Comparison of ENCODE assay signal across 18 cellular contexts in genomic region chr9:79734989-79735779, GRCh38.
DNase-seq lines count a peak whose midpoint lies in the region; ATAC-seq and TF ChIP-seq lines count a peak whose summit lies in the region.
"Had no signal": no experiment of that assay in that cellular context is flagged by ENCODE, and none has a peak within 500 bp of the region (broad histone marks: within the 10 kb centered on the region; RNA-seq: fewer than 3 reads in every experiment).

No MANE protein-coding gene starts in this region.

- no peak for TF ChIP-seq CTCF in mammary epithelial cell (conservative IDR thresholded peaks at IDR 0.05 in 1 of 2, IDR thresholded peaks at IDR 0.05 in 1 of 2; ENCODE audit: extremely low read depth in 1 of 2, insufficient read depth in 1 of 2, low read depth in 1 of 2, low read length in 2 of 2)
- TF ChIP-seq CTCF in breast epithelium (IDR thresholded peaks at IDR 0.05): no peak
- TF ChIP-seq CTCF in fibroblast of the aortic adventitia (IDR thresholded peaks at IDR 0.05; ENCODE audit: insufficient read depth, low read length): no peak

- H3K9me3 ChIP-seq in mammary epithelial cell (replicated peaks; ENCODE audit: insufficient read depth, low read length): no peaks in the 10 kb centered on the region
- no peaks in the 10 kb centered on the region for H3K9me3 ChIP-seq in breast epithelium
- H3K9me3 ChIP-seq in aorta (ENCODE audit: control insufficient read depth, low read length): no peaks in the 10 kb centered on the region

- dilution Hi-C loops in mammary epithelial cell (cut with HindIII; ENCODE audit: low sequenced_read_pairs): no loop called here

- no peaks in the 10 kb centered on the region for H3K79me2 ChIP-seq in mammary epithelial cell (ENCODE audit: insufficient read depth, low read length)

- H4K20me1 ChIP-seq in mammary epithelial cell (ENCODE audit: insufficient read depth, low read length): no peaks in the 10 kb centered on the region

- 42% methylated on average over 3 of the region's 3 CpGs for WGBS in mammary epithelial cell (ENCODE audit: low coverage, missing lambda C conversion rate)
- 59 to 69% methylated on average over 3 of the region's 3 CpGs for WGBS in aorta, 2 donors

- CTCF ChIA-PET in mammary epithelial cell (lab: Charles Lee; ENCODE audit: low non-redundant PET) (no interaction called here), HEK293T (lab: Yijun Ruan, JAX) (interaction anchor here (0.6 to 1.4 kb wide), 3 partner anchors 23 to 1439 kb away, joined by 3 read pairs; no protein-coding TSS in a partner anchor)

- H3K27ac ChIP-seq in mammary epithelial cell (ENCODE audit: insufficient read depth, low read depth, low read length): no peak overlapping the region
- H3K27ac ChIP-seq in breast epithelium: no peak overlapping the region
- no peak overlapping the region for H3K27ac ChIP-seq in aorta (ENCODE audit: low read depth in 1 of 2, low read length in 2 of 2)
- H3K27ac ChIP-seq: HL-60 had no signal

- no peak overlapping the region for H2AFZ ChIP-seq in mammary epithelial cell (ENCODE audit: low read depth, low read length)

- H3K4me3 ChIP-seq in mammary epithelial cell (replicated peaks in 1 of 3; ENCODE audit: insufficient read depth in 1 of 3, low read depth in 2 of 3, low read length in 3 of 3) (no peak overlapping the region), breast epithelium (no peak overlapping the region), fibroblast of the aortic adventitia (ENCODE audit: low read depth, low read length) (no peak overlapping the region), aorta (ENCODE audit: low read length in 2 of 2) (no peak overlapping the region)

- ATAC-seq in aorta (ENCODE audit: low FRiP score): peak; percentile 72
- ATAC-seq: SK-N-SH treated with all-trans-retinoic acid at 6 μM for 48 hours had no signal

- POLR2A ChIA-PET in HEK293T (lab: Yijun Ruan, JAX): interaction anchor here (2.8 kb wide), 1 partner anchor 163 kb away, joined by 10 read pairs; the partner anchor contains the start of gene TLE4

- H3K9ac ChIP-seq in mammary epithelial cell (ENCODE audit: insufficient read depth, low read length): no peak overlapping the region

- H3K4me2 ChIP-seq in mammary epithelial cell (ENCODE audit: insufficient read depth, low read depth, low read length): no peak overlapping the region

- BruUV-seq in mammary epithelial cell (replicated peaks; lab: Mats Ljungman, UMichigan): no TSS peak

- no peaks in the 10 kb centered on the region for H3K36me3 ChIP-seq in mammary epithelial cell (ENCODE audit: insufficient read depth, low read length)
- no peaks in the 10 kb centered on the region for H3K36me3 ChIP-seq in breast epithelium
- no peaks in the 10 kb centered on the region for H3K36me3 ChIP-seq in aorta (ENCODE audit: control insufficient read depth in 1 of 2, insufficient read depth in 2 of 2, low read length in 1 of 2)

- peak; percentile 2 for DNase-seq in mammary epithelial cell
- DNase-seq in breast epithelium (ENCODE audit: low spot score in 2 of 2): no peak
- DNase-seq in HEK293T (ENCODE audit: extremely low spot score): no peak
- peak; percentile 1 for DNase-seq in fibroblast of the aortic adventitia (ENCODE audit: low read depth)
- no peak for DNase-seq in aorta
- DNase-seq in stimulated activated CD4-positive, alpha-beta T cell treated with anti-CD3 and anti-CD28 coated beads, Interleukin-4, amount 100 ng/mL, for 24 hours: no peak
- no peak for DNase-seq in MV-4-11 (lab: John Stamatoyannopoulos, UW)
- no peak for DNase-seq in GM19240 (ENCODE audit: insufficient read length, low spot score)
- DNase-seq: 8988T; CD4-positive, CD25-positive, alpha-beta regulatory T cell; DMS53; HCEC 1CT; NCI-H1092 treated with DMSO at 0.1 percent for 48 hours; NCI-H1694 treated with DMSO at 0.1 percent for 48 hours; NCI-H446 treated with DMSO at 0.1 percent for 48 hours; NCI-H748 treated with DMSO at 0.1 percent for 48 hours had no signal

- intact Hi-C loops in mammary epithelial cell (cut with micrococcal nuclease): no loop called here
- intact Hi-C loops in breast epithelium (cut with DNase I; ENCODE audit: low total_unique reads): no loop called here
- intact Hi-C loops in aorta (cut with DNase I): no loop called here

- no peaks in the 10 kb centered on the region for H3K27me3 ChIP-seq in mammary epithelial cell (ENCODE audit: insufficient read depth, low read length)
- no peaks in the 10 kb centered on the region for H3K27me3 ChIP-seq in breast epithelium
- no peaks in the 10 kb centered on the region for H3K27me3 ChIP-seq in aorta (ENCODE audit: control insufficient read depth in 1 of 2, insufficient read depth in 2 of 2, low read length in 1 of 2)

- no peak for TF ChIP-seq POLR2A in breast epithelium (IDR thresholded peaks at IDR 0.05)

- H3K4me1 ChIP-seq in mammary epithelial cell (ENCODE audit: insufficient read depth, low read length) (no peaks in the 10 kb centered on the region), breast epithelium (no peaks in the 10 kb centered on the region), aorta (ENCODE audit: control insufficient read depth in 1 of 2, insufficient read depth in 2 of 2, low read length in 2 of 2) (no peaks in the 10 kb centered on the region)

- in situ Hi-C loops in mammary epithelial cell (cut with MboI; ENCODE audit: low sequenced_read_pairs in 2 of 2): no loop called here

TF ChIP-seq in HEK293T, 16 proteins besides CTCF, POLR2A, EP300 and RAD21:
- TF ChIP-seq ZNF384 (IDR thresholded peaks at IDR 0.05) (peak; percentile 80; the same call in 1 of the 2 replicates), ARNT (IDR thresholded peaks at IDR 0.05) (no peak), PKNOX1 (IDR thresholded peaks at IDR 0.05) (peak; percentile 95), CTBP1 (IDR thresholded peaks at IDR 0.05; ENCODE audit: borderline replicate concordance) (peak; percentile 95), FOXK2 (IDR thresholded peaks at IDR 0.05) (no peak), LEF1 (IDR thresholded peaks at IDR 0.05; ENCODE audit: borderline replicate concordance) (no peak), ELF4 (IDR thresholded peaks at IDR 0.05) (no peak), SUZ12 (IDR thresholded peaks at IDR 0.05) (no peak), NFRKB (IDR thresholded peaks at IDR 0.05) (no peak), L3MBTL2 (conservative IDR thresholded peaks at IDR 0.05) (no peak), FOXA1 (IDR thresholded peaks at IDR 0.05) (no peak; the same call in 1 of the 2 replicates), SP1 (IDR thresholded peaks at IDR 0.05) (no peak), TARDBP (IDR thresholded peaks at IDR 0.05) (no peak), FOXM1 (IDR thresholded peaks at IDR 0.05; ENCODE audit: borderline replicate concordance) (no peak), HDGF (IDR thresholded peaks at IDR 0.05; ENCODE audit: borderline replicate concordance) (no peak)

Comparison
In these comparisons a context has a peak if more than half of its experiments do, and no peak if none do; other contexts are left out.
1. DNase-seq: peak in mammary epithelial cell (single experiment) and fibroblast of the aortic adventitia (single experiment); none in breast epithelium (0 of 2), HEK293T (single experiment), aorta (0 of 2), stimulated activated CD4-positive, alpha-beta T cell treated with anti-CD3 and anti-CD28 coated beads, Interleukin-4, amount 100 ng/mL, for 24 hours (single experiment), MV-4-11 (single experiment) and GM19240 (single experiment).